ENCODE assay signal across 8 cellular contexts in the genomic region with DNA sequence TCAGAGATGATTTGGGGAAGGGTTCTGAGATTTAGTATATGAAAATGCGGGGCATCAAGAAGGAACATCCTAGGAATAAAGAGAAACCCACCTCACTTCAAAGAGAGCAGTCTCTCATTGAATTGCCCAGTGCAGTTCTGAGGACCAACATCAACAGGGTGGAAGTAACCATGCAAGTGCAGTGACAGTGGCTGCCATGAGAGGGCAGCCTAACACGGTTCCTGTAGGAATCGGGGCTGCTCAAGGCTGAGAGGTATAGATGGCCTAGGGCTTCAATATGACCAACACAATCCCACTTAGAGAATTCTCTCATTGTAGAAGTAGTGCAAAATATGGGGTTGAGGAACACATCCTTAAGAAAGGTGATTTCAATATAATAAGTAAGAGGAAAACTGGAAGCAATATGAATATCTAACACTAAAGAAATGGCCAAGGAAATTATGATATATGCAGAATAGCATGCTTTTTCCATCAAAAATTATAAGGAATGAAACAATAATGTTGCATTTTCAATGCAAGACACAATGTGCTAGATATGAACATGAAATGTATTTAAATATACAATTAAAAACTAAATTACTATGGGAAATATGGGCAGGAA. TPM values are rescaled to one million over a fixed set of nuclear protein-coding genes. Genes with fewer than 3 reads are reported as not detected.
DNase-seq lines count a peak whose midpoint lies in the region; ATAC-seq and TF ChIP-seq lines count a peak whose summit lies in the region.

No MANE protein-coding gene starts in this region.

- no peaks in the 10 kb centered on the region for H3K9me3 Mint-ChIP-seq in activated CD4-positive, alpha-beta T cell treated with anti-CD3 and anti-CD28 coated beads, Interleukin-2, amount 10 ng/mL, durations not matched to agents 24 days and 14 days

- CTCF ChIA-PET in AG04450 (lab: Charles Lee): interaction anchor here (0.6 to 1.1 kb wide), 4 partner anchors 50 to 178 kb away, joined by 3 to 4 read pairs (median 3); no protein-coding TSS in a partner anchor

- H3K27me3 ChIP-seq in AG04450 (ENCODE audit: control insufficient read depth, insufficient read depth, low read length): no peaks in the 10 kb centered on the region

- ATAC-seq in GM18498 (IDR thresholded peaks at IDR 0.05; ENCODE audit: unreplicated experiment) (peak; percentile 96), HG02885 (IDR thresholded peaks at IDR 0.05; ENCODE audit: poor library complexity, unreplicated experiment) (peak; percentile 99)

- H3K27me3 Mint-ChIP-seq in activated CD4-positive, alpha-beta T cell treated with anti-CD3 and anti-CD28 coated beads, Interleukin-2, amount 10 ng/mL, durations not matched to agents 24 days and 14 days: peaks cover 5% of the 10 kb centered on the region

- H3K4me3 Mint-ChIP-seq in activated CD4-positive, alpha-beta T cell treated with anti-CD3 and anti-CD28 coated beads, Interleukin-2, amount 10 ng/mL, durations not matched to agents 24 days and 14 days: no peak overlapping the region

- no peak overlapping the region for H3K27ac ChIP-seq in AG04450 (ENCODE audit: low read depth, low read length)

- peak; percentile 20 for DNase-seq in AG04450 (ENCODE audit: low read depth, low spot score)
- peak; percentile 25 for DNase-seq in NCI-H2171 (lab: John Stamatoyannopoulos, UW)
- DNase-seq in activated CD4-positive, alpha-beta T cell treated with anti-CD3 and anti-CD28 coated beads, Interleukin-2, amount 10 ng/mL, durations not matched to agents 24 days and 14 days: peak; percentile 88
- peak; percentile 28 for DNase-seq in effector CD8-positive, alpha-beta T cell (lab: John Stamatoyannopoulos, UW)
- peak; percentile 82 for DNase-seq in medulla oblongata (ENCODE audit: extremely low spot score)
- DNase-seq in stimulated activated CD8-positive, alpha-beta memory T cell treated with anti-CD3 and anti-CD28 coated beads, Interleukin-4, amount 100 ng/mL, for 48 hours: peak; percentile 73

- no peak overlapping the region for H3K4me3 ChIP-seq in AG04450 (ENCODE audit: low read depth, low read length)

- H3K36me3 Mint-ChIP-seq in activated CD4-positive, alpha-beta T cell treated with anti-CD3 and anti-CD28 coated beads, Interleukin-2, amount 10 ng/mL, durations not matched to agents 24 days and 14 days (ENCODE audit: low read depth): no peaks in the 10 kb centered on the region

- no peaks in the 10 kb centered on the region for H3K9me3 ChIP-seq in AG04450 (ENCODE audit: control insufficient read depth, insufficient read depth, low read length)

- POLR2A ChIA-PET in AG04450 (lab: Yijun Ruan, JAX): no interaction called here

- H3K27ac Mint-ChIP-seq in activated CD4-positive, alpha-beta T cell treated with anti-CD3 and anti-CD28 coated beads, Interleukin-2, amount 10 ng/mL, durations not matched to agents 24 days and 14 days: no peak overlapping the region

- intact Hi-C loops in activated CD4-positive, alpha-beta T cell treated with anti-CD3 and anti-CD28 coated beads, Interleukin-2, amount 10 ng/mL, durations not matched to agents 24 days and 14 days (cut with micrococcal nuclease): loop anchor here (1.0 to 10.0 kb wide), 3 partner anchors 176 to 385 kb away; no protein-coding TSS in a partner anchor

- peak; percentile 96 for TF ChIP-seq CTCF in AG04450 (IDR thresholded peaks at IDR 0.05; ENCODE audit: low read depth, low read length)

- peaks cover under 1% of the 10 kb centered on the region for H3K4me1 Mint-ChIP-seq in activated CD4-positive, alpha-beta T cell treated with anti-CD3 and anti-CD28 coated beads, Interleukin-2, amount 10 ng/mL, durations not matched to agents 24 days and 14 days

RNA-seq across cellular contexts. Expression of a gene that starts 51.1 kb away (rescaled TPM):
- 7.5 and 9.2 TPM in 2 replicates for polyA plus RNA-seq in AG04450 (2011; rRNA removed)
- polyA minus RNA-seq in AG04450 (2011; rRNA and poly(A)+ RNA removed): 4.8 and 5.2 TPM in 2 replicates
- 1.0 and 1.1 TPM in 2 replicates for total RNA-seq in activated CD4-positive, alpha-beta T cell treated with anti-CD3 and anti-CD28 coated beads, Interleukin-2, amount 10 ng/mL, durations not matched to agents 24 days and 14 days

Comparison
In these comparisons a context has a peak if more than half of its experiments do, and no peak if none do; other contexts are left out.
1. DNase-seq: peak in every context shown above with its lines; median percentile 88 in activated CD4-positive, alpha-beta T cell treated with anti-CD3 and anti-CD28 coated beads, Interleukin-2, amount 10 ng/mL, durations not matched to agents 24 days and 14 days; 82 in medulla oblongata; 73 in stimulated activated CD8-positive, alpha-beta memory T cell treated with anti-CD3 and anti-CD28 coated beads, Interleukin-4, amount 100 ng/mL, for 48 hours; 28 in effector CD8-positive, alpha-beta T cell; 25 in NCI-H2171; 20 in AG04450.